18 cellular contexts compared by ENCODE assay signal in genomic region chr1:109900489-109900888, GRCh38. TPM values are rescaled to one million over a fixed set of nuclear protein-coding genes. Genes with fewer than 3 reads are reported as not detected.
A peak's percentile ranks its signal among the peaks of the same experiment; 100 is the strongest.
DNase-seq lines count a peak whose midpoint lies in the region; ATAC-seq, FAIRE-seq and TF ChIP-seq lines count a peak whose summit lies in the region.
"Had no signal": no experiment of that assay in that cellular context is flagged by ENCODE, and none has a peak within 500 bp of the region (broad histone marks: within the 10 kb centered on the region; RNA-seq: fewer than 3 reads in every experiment).

No MANE protein-coding gene starts in this region.

- POLR2A ChIA-PET in activated CD8-positive, alpha-beta T cell treated with anti-CD3 and anti-CD28 coated beads, Interleukin-2, amount 10 ng/mL, durations not matched to agents 7 days and 5 days (lab: Charles Lee) = no interaction called here
- POLR2A ChIA-PET in activated CD8-positive, alpha-beta T cell treated with anti-CD3 and anti-CD28 coated beads for 36 hours (lab: Charles Lee) = interaction anchor here (1.0 kb wide), 1 partner anchor 11 kb away, joined by 4 read pairs; no protein-coding TSS in a partner anchor
- POLR2A ChIA-PET in PC-9 (lab: Charles Lee; ENCODE audit: unreplicated experiment) = no interaction called here

- peaks cover 29% of the 10 kb centered on the region for H3K4me1 Mint-ChIP-seq in activated CD8-positive, alpha-beta T cell treated with anti-CD3 and anti-CD28 coated beads, Interleukin-2, amount 10 ng/mL, durations not matched to agents 7 days and 5 days (ENCODE audit: low read depth)
- peaks cover 9% of the 10 kb centered on the region for H3K4me1 Mint-ChIP-seq in activated CD8-positive, alpha-beta T cell treated with anti-CD3 and anti-CD28 coated beads for 36 hours (ENCODE audit: low read depth)
- peaks cover 42% of the 10 kb centered on the region for H3K4me1 Mint-ChIP-seq in dendritic cell treated with granulocyte-macrophage colony-stimulating factor and Interleukin-4, amounts not matched to agents 40 ng/mL and 50 ng/mL, for 4 days (ENCODE audit: low read depth)
- H3K4me1 Mint-ChIP-seq in activated CD8-positive, alpha-beta memory T cell treated with anti-CD3 and anti-CD28 coated beads, Interleukin-2, amount 10 ng/mL, durations not matched to agents 7 days and 5 days = peaks cover 15% of the 10 kb centered on the region

- H3K4me3 ChIP-seq in PC-9 (no peak overlapping the region), small intestine (ENCODE audit: low read depth in 1 of 2, low read length in 2 of 2) (no peak overlapping the region), pancreas (no peak overlapping the region)

- no peak overlapping the region for H2AFZ ChIP-seq in PC-9

- no peaks in the 10 kb centered on the region for H3K9me3 Mint-ChIP-seq in activated CD8-positive, alpha-beta T cell treated with anti-CD3 and anti-CD28 coated beads, Interleukin-2, amount 10 ng/mL, durations not matched to agents 7 days and 5 days (ENCODE audit: insufficient read depth)
- H3K9me3 Mint-ChIP-seq in activated CD8-positive, alpha-beta T cell treated with anti-CD3 and anti-CD28 coated beads for 36 hours = no peaks in the 10 kb centered on the region
- H3K9me3 Mint-ChIP-seq in dendritic cell treated with granulocyte-macrophage colony-stimulating factor and Interleukin-4, amounts not matched to agents 40 ng/mL and 50 ng/mL, for 4 days = no peaks in the 10 kb centered on the region
- H3K9me3 Mint-ChIP-seq in activated CD8-positive, alpha-beta memory T cell treated with anti-CD3 and anti-CD28 coated beads, Interleukin-2, amount 10 ng/mL, durations not matched to agents 7 days and 5 days (ENCODE audit: low read depth) = no peaks in the 10 kb centered on the region
- H3K9me3 Mint-ChIP-seq: H9, HFFc6 had no signal

- no peak for FAIRE-seq in small intestine (lab: Jason Lieb, UNC)
- FAIRE-seq in pancreas (lab: Jason Lieb, UNC) = no peak
- FAIRE-seq in GM12891 (lab: Jason Lieb, UNC) = no peak

- TF ChIP-seq CTCF in activated CD8-positive, alpha-beta T cell treated with anti-CD3 and anti-CD28 coated beads for 36 hours (IDR thresholded peaks at IDR 0.05) = no peak
- no peak for TF ChIP-seq CTCF in PC-9 (conservative IDR thresholded peaks at IDR 0.05)
- no peak for TF ChIP-seq CTCF in pancreas (IDR thresholded peaks at IDR 0.05)

- H3K27me3 ChIP-seq in PC-9 (ENCODE audit: insufficient read depth, low read depth) (no peaks in the 10 kb centered on the region), small intestine (ENCODE audit: control insufficient read depth in 2 of 2, insufficient read depth in 2 of 2, low read length in 2 of 2) (no peaks in the 10 kb centered on the region), pancreas (no peaks in the 10 kb centered on the region)

- H3K4me3 Mint-ChIP-seq in activated CD8-positive, alpha-beta T cell treated with anti-CD3 and anti-CD28 coated beads, Interleukin-2, amount 10 ng/mL, durations not matched to agents 7 days and 5 days = no peak overlapping the region
- H3K4me3 Mint-ChIP-seq in activated CD8-positive, alpha-beta T cell treated with anti-CD3 and anti-CD28 coated beads for 36 hours = no peak overlapping the region
- no peak overlapping the region for H3K4me3 Mint-ChIP-seq in dendritic cell treated with granulocyte-macrophage colony-stimulating factor and Interleukin-4, amounts not matched to agents 40 ng/mL and 50 ng/mL, for 4 days
- H3K4me3 Mint-ChIP-seq in activated CD8-positive, alpha-beta memory T cell treated with anti-CD3 and anti-CD28 coated beads, Interleukin-2, amount 10 ng/mL, durations not matched to agents 7 days and 5 days = no peak overlapping the region
- H3K4me3 Mint-ChIP-seq: H9, HFFc6 had no signal

- DNase-seq in activated CD8-positive, alpha-beta T cell treated with anti-CD3 and anti-CD28 coated beads, Interleukin-2, amount 10 ng/mL, durations not matched to agents 7 days and 5 days = no peak
- DNase-seq in activated CD8-positive, alpha-beta T cell treated with anti-CD3 and anti-CD28 coated beads for 36 hours = no peak
- DNase-seq in PC-9 = no peak
- DNase-seq in small intestine = peak; percentile 43
- no peak for DNase-seq in pancreas
- no peak for DNase-seq in GM12891 (ENCODE audit: insufficient read length, low spot score)
- DNase-seq in activated CD8-positive, alpha-beta memory T cell treated with anti-CD3 and anti-CD28 coated beads, Interleukin-2, amount 10 ng/mL, durations not matched to agents 7 days and 5 days = no peak
- DNase-seq: C1 segment of cervical spinal cord, DMS79, H9, HFFc6, KBM-7, NCI-H1694, NCI-H446, NCI-H526 had no signal

- no TSS peak for BruUV-seq in PC-9 (replicated peaks; lab: Mats Ljungman, UMichigan)

- H3K9me2 ChIP-seq in PC-9 (ENCODE audit: insufficient read depth) = no peaks in the 10 kb centered on the region

- no peaks in the 10 kb centered on the region for H3K36me3 ChIP-seq in PC-9 (ENCODE audit: low read depth)
- no peaks in the 10 kb centered on the region for H3K36me3 ChIP-seq in small intestine (ENCODE audit: control insufficient read depth in 2 of 2, insufficient read depth in 2 of 2, low read length in 2 of 2)
- H3K36me3 ChIP-seq in pancreas = no peaks in the 10 kb centered on the region

- ATAC-seq in activated CD8-positive, alpha-beta T cell treated with anti-CD3 and anti-CD28 coated beads, Interleukin-2, amount 10 ng/mL, durations not matched to agents 7 days and 5 days = no peak
- no peak for ATAC-seq in activated CD8-positive, alpha-beta T cell treated with anti-CD3 and anti-CD28 coated beads for 36 hours
- ATAC-seq in pancreas = no peak
- ATAC-seq in activated CD8-positive, alpha-beta memory T cell treated with anti-CD3 and anti-CD28 coated beads, Interleukin-2, amount 10 ng/mL, durations not matched to agents 7 days and 5 days = no peak
- ATAC-seq: Right ventricle myocardium inferior had no signal

- peaks cover 2% of the 10 kb centered on the region for H3K36me3 Mint-ChIP-seq in activated CD8-positive, alpha-beta T cell treated with anti-CD3 and anti-CD28 coated beads, Interleukin-2, amount 10 ng/mL, durations not matched to agents 7 days and 5 days (ENCODE audit: low read depth)
- no peaks in the 10 kb centered on the region for H3K36me3 Mint-ChIP-seq in activated CD8-positive, alpha-beta T cell treated with anti-CD3 and anti-CD28 coated beads for 36 hours (ENCODE audit: low read depth)
- H3K36me3 Mint-ChIP-seq in dendritic cell treated with granulocyte-macrophage colony-stimulating factor and Interleukin-4, amounts not matched to agents 40 ng/mL and 50 ng/mL, for 4 days (ENCODE audit: low read depth) = no peaks in the 10 kb centered on the region
- H3K36me3 Mint-ChIP-seq in activated CD8-positive, alpha-beta memory T cell treated with anti-CD3 and anti-CD28 coated beads, Interleukin-2, amount 10 ng/mL, durations not matched to agents 7 days and 5 days = no peaks in the 10 kb centered on the region

- no peaks in the 10 kb centered on the region for H3K27me3 Mint-ChIP-seq in activated CD8-positive, alpha-beta T cell treated with anti-CD3 and anti-CD28 coated beads, Interleukin-2, amount 10 ng/mL, durations not matched to agents 7 days and 5 days (ENCODE audit: low read depth)
- no peaks in the 10 kb centered on the region for H3K27me3 Mint-ChIP-seq in activated CD8-positive, alpha-beta T cell treated with anti-CD3 and anti-CD28 coated beads for 36 hours
- H3K27me3 Mint-ChIP-seq in dendritic cell treated with granulocyte-macrophage colony-stimulating factor and Interleukin-4, amounts not matched to agents 40 ng/mL and 50 ng/mL, for 4 days = peaks cover 50% of the 10 kb centered on the region
- no peaks in the 10 kb centered on the region for H3K27me3 Mint-ChIP-seq in activated CD8-positive, alpha-beta memory T cell treated with anti-CD3 and anti-CD28 coated beads, Interleukin-2, amount 10 ng/mL, durations not matched to agents 7 days and 5 days

- intact Hi-C loops in activated CD8-positive, alpha-beta T cell treated with anti-CD3 and anti-CD28 coated beads for 36 hours (cut with micrococcal nuclease) = no loop called here
- intact Hi-C loops in PC-9 (cut with micrococcal nuclease; ENCODE audit: unreplicated experiment) = no loop called here
- intact Hi-C loops in dendritic cell treated with granulocyte-macrophage colony-stimulating factor and Interleukin-4, amounts not matched to agents 40 ng/mL and 50 ng/mL, for 4 days (cut with micrococcal nuclease) = no loop called here
- intact Hi-C loops in pancreas (cut with DNase I) = no loop called here

- H3K4me1 ChIP-seq in PC-9 (replicated peaks; ENCODE audit: insufficient read depth) = peaks cover 57% of the 10 kb centered on the region
- peaks cover 3 to 7% of the 10 kb centered on the region in 2 donors for H3K4me1 ChIP-seq in small intestine (ENCODE audit: control insufficient read depth in 2 of 2, insufficient read depth in 1 of 2, low read depth in 1 of 2, low read length in 1 of 2)
- peaks cover 0 to 12% (median 0%) of the 10 kb centered on the region in 3 donors for H3K4me1 ChIP-seq in pancreas

- WGBS in small intestine, 3 donors = 93 to 96% (median 93%) methylated on average over 2 of the region's 2 CpGs
- WGBS in pancreas, 2 donors = 88 to 89% methylated on average over 2 of the region's 2 CpGs

- TF ChIP-seq POLR2A in GM12891 (IDR thresholded peaks at IDR 0.05; ENCODE audit: low read depth, low read length) = no peak

- H4K20me1 ChIP-seq in PC-9 (ENCODE audit: insufficient read depth) = no peaks in the 10 kb centered on the region

- H3F3A ChIP-seq in PC-9 (ENCODE audit: insufficient read depth, low read depth) = peaks cover 3% of the 10 kb centered on the region; the same call in 1 of the 2 replicates

- no peaks in the 10 kb centered on the region for H3K79me2 ChIP-seq in PC-9 (ENCODE audit: low read depth)

- H3K27ac ChIP-seq in PC-9 (no peak overlapping the region), small intestine (ENCODE audit: low read depth in 1 of 2, low read length in 1 of 2) (no peak overlapping the region), pancreas (no peak overlapping the region)

- peak overlapping the region; percentile 27 for H3K27ac Mint-ChIP-seq in activated CD8-positive, alpha-beta T cell treated with anti-CD3 and anti-CD28 coated beads, Interleukin-2, amount 10 ng/mL, durations not matched to agents 7 days and 5 days
- H3K27ac Mint-ChIP-seq in activated CD8-positive, alpha-beta T cell treated with anti-CD3 and anti-CD28 coated beads for 36 hours = no peak overlapping the region
- peak overlapping the region; percentile 41 for H3K27ac Mint-ChIP-seq in dendritic cell treated with granulocyte-macrophage colony-stimulating factor and Interleukin-4, amounts not matched to agents 40 ng/mL and 50 ng/mL, for 4 days
- H3K27ac Mint-ChIP-seq in activated CD8-positive, alpha-beta memory T cell treated with anti-CD3 and anti-CD28 coated beads, Interleukin-2, amount 10 ng/mL, durations not matched to agents 7 days and 5 days = no peak overlapping the region
- H3K27ac Mint-ChIP-seq: HFFc6 had no signal

- H3K4me2 ChIP-seq in PC-9 = 0 out of 2 replicates have a peak overlapping the region, but pooled peaks have one; percentile 10

- H3K9me3 ChIP-seq in PC-9 (ENCODE audit: insufficient read depth, low read depth) (no peaks in the 10 kb centered on the region), small intestine (ENCODE audit: control insufficient read depth, low read depth) (no peaks in the 10 kb centered on the region), pancreas (no peaks in the 10 kb centered on the region)

- CTCF ChIA-PET in activated CD8-positive, alpha-beta T cell treated with anti-CD3 and anti-CD28 coated beads, Interleukin-2, amount 10 ng/mL, durations not matched to agents 7 days and 5 days (lab: Charles Lee) = no interaction called here
- CTCF ChIA-PET in activated CD8-positive, alpha-beta T cell treated with anti-CD3 and anti-CD28 coated beads for 36 hours (lab: Charles Lee) = no interaction called here
- CTCF ChIA-PET in PC-9 (lab: Charles Lee) = no interaction called here
- CTCF ChIA-PET in activated CD8-positive, alpha-beta memory T cell treated with anti-CD3 and anti-CD28 coated beads, Interleukin-2, amount 10 ng/mL, durations not matched to agents 7 days and 5 days (lab: Charles Lee) = no interaction called here

RNA-seq across cellular contexts. Expression of gene CSF1, which starts 10.2 kb away (rescaled TPM):
- 10 to 100 TPM; 40.3 to 41.1 TPM for total RNA-seq in activated CD8-positive, alpha-beta T cell treated with anti-CD3 and anti-CD28 coated beads, Interleukin-2, amount 10 ng/mL, durations not matched to agents 7 days and 5 days
- total RNA-seq in activated CD8-positive, alpha-beta T cell treated with anti-CD3 and anti-CD28 coated beads for 36 hours = 10 to 100 TPM; 28.3 to 33.3 TPM
- total RNA-seq in PC-9 (2021) = 29.8 and 35.2 TPM in 2 replicates
- polyA plus RNA-seq in small intestine = 10 to 100 TPM in 1 of 3 donors, 1 to 10 TPM in 1, under 1 TPM in 1; 0.89 to 15.5 (median 1.1) TPM
- 10 to 100 TPM in 4 of 6 donors, 1 to 10 TPM in 2; 6.7 to 38.3 (median 13.4) TPM for total RNA-seq in pancreas
- 10 to 100 TPM; 15.5 to 16.5 TPM for polyA plus RNA-seq in pancreas
- 4.8 TPM for polyA plus RNA-seq in GM12891 (2012; ENCODE audit: low read depth, missing spikeins)
- 100 to 1,000 TPM in 1 of 2 experiments, 10 to 100 TPM in 1; 77.6 to 143 TPM for total RNA-seq in activated CD8-positive, alpha-beta memory T cell treated with anti-CD3 and anti-CD28 coated beads, Interleukin-2, amount 10 ng/mL, durations not matched to agents 7 days and 5 days
- total RNA-seq: OCI-LY7 had no signal

Comparison
In these comparisons a context has a peak if more than half of its experiments do, and no peak if none do; other contexts are left out.
1. H3K27ac Mint-ChIP-seq: peak in activated CD8-positive, alpha-beta T cell treated with anti-CD3 and anti-CD28 coated beads, Interleukin-2, amount 10 ng/mL, durations not matched to agents 7 days and 5 days (single experiment) and dendritic cell treated with granulocyte-macrophage colony-stimulating factor and Interleukin-4, amounts not matched to agents 40 ng/mL and 50 ng/mL, for 4 days (single experiment); none in activated CD8-positive, alpha-beta T cell treated with anti-CD3 and anti-CD28 coated beads for 36 hours (single experiment) and activated CD8-positive, alpha-beta memory T cell treated with anti-CD3 and anti-CD28 coated beads, Interleukin-2, amount 10 ng/mL, durations not matched to agents 7 days and 5 days (single experiment).